14 cellular contexts compared by ENCODE assay signal in genomic region chrX:42944381-42944998, GRCh38.
DNase-seq lines count a peak whose midpoint lies in the region; ATAC-seq and TF ChIP-seq lines count a peak whose summit lies in the region.
"Had no signal": no experiment of that assay in that cellular context is flagged by ENCODE, and none has a peak within 500 bp of the region (broad histone marks: within the 10 kb centered on the region; RNA-seq: fewer than 3 reads in every experiment).

No MANE protein-coding gene starts in this region.

- peaks cover 18% of the 10 kb centered on the region for H3K36me3 Mint-ChIP-seq in activated T-helper 2 cell treated with anti-CD3 and anti-CD28 coated beads, Interferon-gamma antibody, Interleukin-2, Interleukin-4, amounts not matched to agents 10 μg/mL and 5 μg/mL and 100 μg/mL, durations not matched to agents 14 hours and 24 hours and 36 hours (ENCODE audit: low read depth)

- no peak overlapping the region for H3K4me3 Mint-ChIP-seq in activated T-helper 2 cell treated with anti-CD3 and anti-CD28 coated beads, Interferon-gamma antibody, Interleukin-2, Interleukin-4, amounts not matched to agents 10 μg/mL and 5 μg/mL and 100 μg/mL, durations not matched to agents 14 hours and 24 hours and 36 hours (ENCODE audit: low read depth)
- H3K4me3 Mint-ChIP-seq: GM23338 had no signal

- H3K4me1 Mint-ChIP-seq in activated T-helper 2 cell treated with anti-CD3 and anti-CD28 coated beads, Interferon-gamma antibody, Interleukin-2, Interleukin-4, amounts not matched to agents 10 μg/mL and 5 μg/mL and 100 μg/mL, durations not matched to agents 14 hours and 24 hours and 36 hours (ENCODE audit: low read depth): peaks cover 67% of the 10 kb centered on the region

- intact Hi-C loops in activated T-helper 2 cell treated with anti-CD3 and anti-CD28 coated beads, Interferon-gamma antibody, Interleukin-2, Interleukin-4, amounts not matched to agents 10 μg/mL and 5 μg/mL and 100 μg/mL, durations not matched to agents 14 hours and 24 hours and 36 hours (cut with micrococcal nuclease): no loop called here

- DNase-seq in activated T-cell treated with anti-CD3 and anti-CD28 coated beads, Interleukin-2, amount 50 U/mL, for 48 hours: peak; percentile 29 to 34
- DNase-seq in activated T-cell treated with anti-CD3 and anti-CD28 coated beads for 4 hours (no peak), HL-60 (ENCODE audit: low read depth in 1 of 2, low spot score in 1 of 2) (no peak), HEK293T (ENCODE audit: extremely low spot score) (no peak), COR-L47 (lab: John Stamatoyannopoulos, UW) (no peak)
- DNase-seq in activated T-helper 2 cell treated with anti-CD3 and anti-CD28 coated beads, Interferon-gamma antibody, Interleukin-2, Interleukin-4, amounts not matched to agents 10 μg/mL and 5 μg/mL and 100 μg/mL, durations not matched to agents 14 hours and 24 hours and 36 hours (ENCODE audit: low spot score): peak; percentile 8
- peak; percentile 16 for DNase-seq in stimulated activated naive CD4-positive, alpha-beta T cell treated with Interleukin-2 at 50 U/mL for 16 hours (lab: John Stamatoyannopoulos, UW)
- DNase-seq: glutamatergic neuron; left ventricle myocardium inferior; SIG-M5; stimulated activated CD4-positive, alpha-beta T cell treated with anti-CD3 and anti-CD28 coated beads, Interleukin-1b, Interleukin-23, amount 100 ng/mL, for 48 hours had no signal

- H3K27me3 Mint-ChIP-seq in activated T-helper 2 cell treated with anti-CD3 and anti-CD28 coated beads, Interferon-gamma antibody, Interleukin-2, Interleukin-4, amounts not matched to agents 10 μg/mL and 5 μg/mL and 100 μg/mL, durations not matched to agents 14 hours and 24 hours and 36 hours (ENCODE audit: low read depth): no peaks in the 10 kb centered on the region

- CTCF ChIA-PET in HEK293T (lab: Yijun Ruan, JAX): no interaction called here

- H3K9me3 Mint-ChIP-seq in activated T-helper 2 cell treated with anti-CD3 and anti-CD28 coated beads, Interferon-gamma antibody, Interleukin-2, Interleukin-4, amounts not matched to agents 10 μg/mL and 5 μg/mL and 100 μg/mL, durations not matched to agents 14 hours and 24 hours and 36 hours: peaks cover 4% of the 10 kb centered on the region

- POLR2A ChIA-PET in HEK293T (lab: Yijun Ruan, JAX): no interaction called here

- H3K27ac ChIP-seq in HL-60 (replicated peaks): peak overlapping the region; percentile 72
- H3K27ac ChIP-seq: left ventricle myocardium inferior, parathyroid adenoma had no signal

- no peaks in the 10 kb centered on the region for H3K27me3 ChIP-seq in HL-60 (ENCODE audit: insufficient read depth, poor library complexity, severe bottlenecking)

- no peak overlapping the region for H3K4me3 ChIP-seq in HL-60 (replicated peaks; ENCODE audit: insufficient read depth, low read length)
- H3K4me3 ChIP-seq: GM23338, left ventricle myocardium inferior had no signal

- TF ChIP-seq CTCF in HL-60 (IDR thresholded peaks at IDR 0.05; ENCODE audit: insufficient read depth, low read length): no peak

- no peak for ATAC-seq in HG02840 (IDR thresholded peaks at IDR 0.05; ENCODE audit: low FRiP score, unreplicated experiment)
- ATAC-seq: GM23338 had no signal

- peak overlapping the region; percentile 73 for H3K27ac Mint-ChIP-seq in activated T-helper 2 cell treated with anti-CD3 and anti-CD28 coated beads, Interferon-gamma antibody, Interleukin-2, Interleukin-4, amounts not matched to agents 10 μg/mL and 5 μg/mL and 100 μg/mL, durations not matched to agents 14 hours and 24 hours and 36 hours
- H3K27ac Mint-ChIP-seq: GM23338 had no signal

TF ChIP-seq in HEK293T, 16 proteins besides CTCF, POLR2A, EP300 and RAD21:
- TF ChIP-seq HDGF (IDR thresholded peaks at IDR 0.05; ENCODE audit: borderline replicate concordance): no peak
- no peak for TF ChIP-seq FOXM1 (IDR thresholded peaks at IDR 0.05; ENCODE audit: borderline replicate concordance)
- TF ChIP-seq PKNOX1 (IDR thresholded peaks at IDR 0.05): no peak
- no peak for TF ChIP-seq LEF1 (IDR thresholded peaks at IDR 0.05; ENCODE audit: borderline replicate concordance)
- TF ChIP-seq SUZ12 (IDR thresholded peaks at IDR 0.05): no peak

Comparison
In these comparisons a context has a peak if more than half of its experiments do, and no peak if none do; other contexts are left out.
1. DNase-seq: peak in activated T-cell treated with anti-CD3 and anti-CD28 coated beads, Interleukin-2, amount 50 U/mL, for 48 hours (2 of 2), activated T-helper 2 cell treated with anti-CD3 and anti-CD28 coated beads, Interferon-gamma antibody, Interleukin-2, Interleukin-4, amounts not matched to agents 10 μg/mL and 5 μg/mL and 100 μg/mL, durations not matched to agents 14 hours and 24 hours and 36 hours (single experiment) and stimulated activated naive CD4-positive, alpha-beta T cell treated with Interleukin-2 at 50 U/mL for 16 hours (single experiment); none in activated T-cell treated with anti-CD3 and anti-CD28 coated beads for 4 hours (single experiment), HL-60 (0 of 2), HEK293T (single experiment) and COR-L47 (single experiment).